ENCODE assay signal across 1 cellular context in genomic region chr19:1243768-1244692, GRCh38.
TF ChIP-seq lines count a peak whose summit lies in the region.

No MANE protein-coding gene starts in this region.

TF ChIP-seq in HepG2, 621 proteins besides CTCF, POLR2A, EP300 and RAD21 (continues in another document):
- TF ChIP-seq ZFAT (CRISPR knock-in tag; conservative IDR thresholded peaks at IDR 0.05) (0 out of 2 replicates have a peak, but pooled peaks have one; percentile 29), SALL2 (CRISPR knock-in tag; IDR thresholded peaks at IDR 0.05) (peak; percentile 7; the same call in 1 of the 2 replicates), ZNF678 (CRISPR knock-in tag; IDR thresholded peaks at IDR 0.05) (peak; percentile 37; the same call in 1 of the 2 replicates), ZNF317 (CRISPR knock-in tag; IDR thresholded peaks at IDR 0.05) (0 out of 2 replicates have a peak, but pooled peaks have one; percentile 8), MZF1 (CRISPR knock-in tag; IDR thresholded peaks at IDR 0.05; ENCODE audit: borderline replicate concordance) (no peak), ZNF234 (CRISPR knock-in tag; conservative IDR thresholded peaks at IDR 0.05) (no peak), TOPORS (CRISPR knock-in tag; IDR thresholded peaks at IDR 0.05) (no peak), HBP1 (CRISPR knock-in tag; IDR thresholded peaks at IDR 0.05; ENCODE audit: low read depth) (peak; percentile 44; the same call in 1 of the 2 replicates), SSRP1 (CRISPR knock-in tag; IDR thresholded peaks at IDR 0.05) (no peak; the same call in 1 of the 2 replicates), ZFY (CRISPR knock-in tag; IDR thresholded peaks at IDR 0.05) (peak; percentile 75), PAX8 (CRISPR knock-in tag; IDR thresholded peaks at IDR 0.05; ENCODE audit: borderline replicate concordance) (peak; percentile 91; the same call in 1 of the 2 replicates), BCL6 (CRISPR knock-in tag; IDR thresholded peaks at IDR 0.05) (no peak), PHF20 (CRISPR knock-in tag; IDR thresholded peaks at IDR 0.05) (0 out of 2 replicates have a peak, but pooled peaks have one; percentile 12), KDM3A (CRISPR knock-in tag; IDR thresholded peaks at IDR 0.05; ENCODE audit: low read depth) (peak; percentile 64; the same call in 1 of the 2 replicates), HOXA5 (CRISPR knock-in tag; IDR thresholded peaks at IDR 0.05) (peak; percentile 25; the same call in 1 of the 2 replicates), SAFB2 (CRISPR knock-in tag; IDR thresholded peaks at IDR 0.05; ENCODE audit: borderline replicate concordance, low read depth) (no peak; the same call in 1 of the 2 replicates), JUND (CRISPR knock-in tag; IDR thresholded peaks at IDR 0.05) (peak; percentile 7; the same call in 1 of the 2 replicates), ZNF691 (CRISPR knock-in tag; IDR thresholded peaks at IDR 0.05; ENCODE audit: borderline replicate concordance, low read depth) (peak; percentile 28; the same call in 1 of the 2 replicates), ZFP90 (CRISPR knock-in tag; IDR thresholded peaks at IDR 0.05; ENCODE audit: borderline replicate concordance) (0 out of 2 replicates have a peak, but pooled peaks have one; percentile 64), ZFX (CRISPR knock-in tag; IDR thresholded peaks at IDR 0.05; ENCODE audit: low read depth) (peak; percentile 58; the same call in 1 of the 2 replicates), ZNF335 (CRISPR knock-in tag; IDR thresholded peaks at IDR 0.05) (peak; percentile 9; the same call in 1 of the 2 replicates), ZNF567 (CRISPR knock-in tag; IDR thresholded peaks at IDR 0.05; ENCODE audit: borderline replicate concordance) (peak; percentile 51; the same call in 1 of the 2 replicates), SATB2 (CRISPR knock-in tag; IDR thresholded peaks at IDR 0.05) (0 out of 2 replicates have a peak, but pooled peaks have one; percentile 64), HNRNPLL (IDR thresholded peaks at IDR 0.05; ENCODE audit: low read depth, low read length, poor library complexity, severe bottlenecking) (peak; percentile 30), ZNF383 (CRISPR knock-in tag; IDR thresholded peaks at IDR 0.05; ENCODE audit: borderline replicate concordance) (0 out of 2 replicates have a peak, but pooled peaks have one; percentile 70), ZNF775 (CRISPR knock-in tag; IDR thresholded peaks at IDR 0.05; ENCODE audit: borderline replicate concordance) (0 out of 2 replicates have a peak, but pooled peaks have one; percentile 26), CEBPG (CRISPR knock-in tag; IDR thresholded peaks at IDR 0.05) (0 out of 2 replicates have a peak, but pooled peaks have one; percentile 38), THRA (CRISPR knock-in tag; IDR thresholded peaks at IDR 0.05; ENCODE audit: borderline replicate concordance) (peak; percentile 18; the same call in 1 of the 2 replicates), EED (CRISPR knock-in tag; IDR thresholded peaks at IDR 0.05) (no peak), AGO2 (optimal IDR thresholded peaks at IDR 0.05; ENCODE audit: low read depth, low read length) (peak; percentile 78), ZNF639 (CRISPR knock-in tag; conservative IDR thresholded peaks at IDR 0.05) (no peak), HES4 (CRISPR knock-in tag; IDR thresholded peaks at IDR 0.05; ENCODE audit: borderline replicate concordance) (0 out of 2 replicates have a peak, but pooled peaks have one; percentile 25), CREB1 (IDR thresholded peaks at IDR 0.05) (no peak), CREB1 (CRISPR knock-in tag; IDR thresholded peaks at IDR 0.05) (no peak), KDM4B (CRISPR knock-in tag; IDR thresholded peaks at IDR 0.05) (peak; percentile 49; the same call in 1 of the 2 replicates), POGZ (CRISPR knock-in tag; IDR thresholded peaks at IDR 0.05) (peak; percentile 7; the same call in 1 of the 2 replicates), STAG1 (CRISPR knock-in tag; IDR thresholded peaks at IDR 0.05) (peak; percentile 92), GZF1 (CRISPR knock-in tag; IDR thresholded peaks at IDR 0.05) (peak; percentile 17; the same call in 1 of the 2 replicates), ZNF839 (CRISPR knock-in tag; IDR thresholded peaks at IDR 0.05; ENCODE audit: borderline replicate concordance) (0 out of 2 replicates have a peak, but pooled peaks have one; percentile 11), ZNF263 (CRISPR knock-in tag; IDR thresholded peaks at IDR 0.05) (0 out of 2 replicates have a peak, but pooled peaks have one; percentile 38), ZBTB7A (CRISPR knock-in tag; IDR thresholded peaks at IDR 0.05) (0 out of 2 replicates have a peak, but pooled peaks have one; percentile 89), HNRNPH1 (optimal IDR thresholded peaks at IDR 0.05; ENCODE audit: low read depth, low read length) (no peak), HNRNPL (IDR thresholded peaks at IDR 0.05; ENCODE audit: low read depth, low read length) (peak; percentile 75), ZSCAN31 (CRISPR knock-in tag; IDR thresholded peaks at IDR 0.05; ENCODE audit: low read depth) (0 out of 2 replicates have a peak, but pooled peaks have one; percentile 7), TAF1 (CRISPR knock-in tag; IDR thresholded peaks at IDR 0.05) (no peak), CEBPB (IDR thresholded peaks at IDR 0.05; ENCODE audit: borderline replicate concordance, low read depth, low read length) (peak; percentile 22), ZNF468 (CRISPR knock-in tag; IDR thresholded peaks at IDR 0.05) (no peak), ZNF670 (CRISPR knock-in tag; IDR thresholded peaks at IDR 0.05; ENCODE audit: borderline replicate concordance) (peak; percentile 4; the same call in 1 of the 2 replicates), NFE2 (CRISPR knock-in tag; IDR thresholded peaks at IDR 0.05) (no peak), JARID2 (CRISPR knock-in tag; IDR thresholded peaks at IDR 0.05; ENCODE audit: insufficient replicate concordance) (peak; percentile 32), ZNF777 (CRISPR knock-in tag; IDR thresholded peaks at IDR 0.05) (peak; percentile 24; the same call in 1 of the 2 replicates), FOXC1 (CRISPR knock-in tag; IDR thresholded peaks at IDR 0.05; ENCODE audit: borderline replicate concordance) (0 out of 2 replicates have a peak, but pooled peaks have one; percentile 29), KLF15 (CRISPR knock-in tag; IDR thresholded peaks at IDR 0.05; ENCODE audit: borderline replicate concordance) (peak; percentile 19; the same call in 1 of the 2 replicates)
- TF ChIP-seq, protein P1, sequence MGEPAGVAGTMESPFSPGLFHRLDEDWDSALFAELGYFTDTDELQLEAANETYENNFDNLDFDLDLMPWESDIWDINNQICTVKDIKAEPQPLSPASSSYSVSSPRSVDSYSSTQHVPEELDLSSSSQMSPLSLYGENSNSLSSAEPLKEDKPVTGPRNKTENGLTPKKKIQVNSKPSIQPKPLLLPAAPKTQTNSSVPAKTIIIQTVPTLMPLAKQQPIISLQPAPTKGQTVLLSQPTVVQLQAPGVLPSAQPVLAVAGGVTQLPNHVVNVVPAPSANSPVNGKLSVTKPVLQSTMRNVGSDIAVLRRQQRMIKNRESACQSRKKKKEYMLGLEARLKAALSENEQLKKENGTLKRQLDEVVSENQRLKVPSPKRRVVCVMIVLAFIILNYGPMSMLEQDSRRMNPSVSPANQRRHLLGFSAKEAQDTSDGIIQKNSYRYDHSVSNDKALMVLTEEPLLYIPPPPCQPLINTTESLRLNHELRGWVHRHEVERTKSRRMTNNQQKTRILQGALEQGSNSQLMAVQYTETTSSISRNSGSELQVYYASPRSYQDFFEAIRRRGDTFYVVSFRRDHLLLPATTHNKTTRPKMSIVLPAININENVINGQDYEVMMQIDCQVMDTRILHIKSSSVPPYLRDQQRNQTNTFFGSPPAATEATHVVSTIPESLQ (CRISPR knock-in tag; conservative IDR thresholded peaks at IDR 0.05): 0 out of 2 replicates have a peak, but pooled peaks have one; percentile 19
- TF ChIP-seq, protein P2, sequence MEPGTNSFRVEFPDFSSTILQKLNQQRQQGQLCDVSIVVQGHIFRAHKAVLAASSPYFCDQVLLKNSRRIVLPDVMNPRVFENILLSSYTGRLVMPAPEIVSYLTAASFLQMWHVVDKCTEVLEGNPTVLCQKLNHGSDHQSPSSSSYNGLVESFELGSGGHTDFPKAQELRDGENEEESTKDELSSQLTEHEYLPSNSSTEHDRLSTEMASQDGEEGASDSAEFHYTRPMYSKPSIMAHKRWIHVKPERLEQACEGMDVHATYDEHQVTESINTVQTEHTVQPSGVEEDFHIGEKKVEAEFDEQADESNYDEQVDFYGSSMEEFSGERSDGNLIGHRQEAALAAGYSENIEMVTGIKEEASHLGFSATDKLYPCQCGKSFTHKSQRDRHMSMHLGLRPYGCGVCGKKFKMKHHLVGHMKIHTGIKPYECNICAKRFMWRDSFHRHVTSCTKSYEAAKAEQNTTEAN (CRISPR knock-in tag; conservative IDR thresholded peaks at IDR 0.05): no peak
- TF ChIP-seq, protein P3, sequence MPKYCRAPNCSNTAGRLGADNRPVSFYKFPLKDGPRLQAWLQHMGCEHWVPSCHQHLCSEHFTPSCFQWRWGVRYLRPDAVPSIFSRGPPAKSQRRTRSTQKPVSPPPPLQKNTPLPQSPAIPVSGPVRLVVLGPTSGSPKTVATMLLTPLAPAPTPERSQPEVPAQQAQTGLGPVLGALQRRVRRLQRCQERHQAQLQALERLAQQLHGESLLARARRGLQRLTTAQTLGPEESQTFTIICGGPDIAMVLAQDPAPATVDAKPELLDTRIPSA (CRISPR knock-in tag; IDR thresholded peaks at IDR 0.05; ENCODE audit: borderline replicate concordance): peak; percentile 6; the same call in 1 of the 2 replicates
- TF ChIP-seq, protein P4, sequence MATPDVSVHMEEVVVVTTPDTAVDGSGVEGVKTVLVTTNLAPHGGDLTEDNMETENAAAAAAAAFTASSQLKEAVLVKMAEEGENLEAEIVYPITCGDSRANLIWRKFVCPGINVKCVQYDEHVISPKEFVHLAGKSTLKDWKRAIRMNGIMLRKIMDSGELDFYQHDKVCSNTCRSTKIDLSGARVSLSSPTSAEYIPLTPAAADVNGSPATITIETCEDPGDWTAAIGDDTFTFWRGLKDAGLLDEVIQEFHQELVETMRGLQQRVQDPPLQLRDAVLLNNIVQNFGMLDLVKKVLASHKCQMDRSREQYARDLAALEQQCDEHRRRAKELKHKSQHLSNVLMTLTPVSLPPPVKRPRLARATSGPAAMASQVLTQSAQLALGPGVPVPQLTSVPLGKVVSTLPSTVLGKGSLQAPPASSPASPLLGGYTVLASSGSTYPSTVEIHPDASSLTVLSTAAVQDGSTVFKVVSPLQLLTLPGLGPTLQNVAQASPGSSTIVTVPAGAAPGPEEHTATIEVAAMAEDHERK (CRISPR knock-in tag; IDR thresholded peaks at IDR 0.05; ENCODE audit: low read depth): no peak
- TF ChIP-seq, protein P5, sequence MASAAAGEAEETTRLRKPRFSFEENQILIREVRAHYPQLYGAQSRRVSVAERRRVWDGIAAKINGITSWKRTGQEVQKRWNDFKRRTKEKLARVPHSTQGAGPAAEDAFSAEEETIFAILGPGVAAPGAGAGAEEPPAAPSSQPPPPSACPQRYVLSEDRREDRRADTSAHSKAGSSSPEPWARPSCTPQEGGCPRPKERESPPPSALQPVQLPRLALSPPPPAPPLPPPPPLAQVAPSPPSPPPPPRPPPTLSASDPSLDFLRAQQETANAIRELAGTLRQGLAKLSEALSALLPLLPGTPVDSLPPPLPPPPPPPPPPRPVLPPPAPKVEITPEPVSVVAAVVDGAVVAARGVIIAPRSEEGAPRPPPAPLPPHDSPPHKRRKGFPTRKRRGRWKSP (CRISPR knock-in tag; IDR thresholded peaks at IDR 0.05): peak; percentile 21; the same call in 1 of the 2 replicates
- TF ChIP-seq, protein P6, sequence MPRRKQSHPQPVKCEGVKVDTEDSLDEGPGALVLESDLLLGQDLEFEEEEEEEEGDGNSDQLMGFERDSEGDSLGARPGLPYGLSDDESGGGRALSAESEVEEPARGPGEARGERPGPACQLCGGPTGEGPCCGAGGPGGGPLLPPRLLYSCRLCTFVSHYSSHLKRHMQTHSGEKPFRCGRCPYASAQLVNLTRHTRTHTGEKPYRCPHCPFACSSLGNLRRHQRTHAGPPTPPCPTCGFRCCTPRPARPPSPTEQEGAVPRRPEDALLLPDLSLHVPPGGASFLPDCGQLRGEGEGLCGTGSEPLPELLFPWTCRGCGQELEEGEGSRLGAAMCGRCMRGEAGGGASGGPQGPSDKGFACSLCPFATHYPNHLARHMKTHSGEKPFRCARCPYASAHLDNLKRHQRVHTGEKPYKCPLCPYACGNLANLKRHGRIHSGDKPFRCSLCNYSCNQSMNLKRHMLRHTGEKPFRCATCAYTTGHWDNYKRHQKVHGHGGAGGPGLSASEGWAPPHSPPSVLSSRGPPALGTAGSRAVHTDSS (CRISPR knock-in tag; conservative IDR thresholded peaks at IDR 0.05): no peak
